In genomic region chr1:206556748-206557635, GRCh38 we compare ENCODE assay signal across 9 cellular contexts. TPM values are rescaled to one million over a fixed set of nuclear protein-coding genes. Genes with fewer than 3 reads are reported as not detected.
A peak's percentile ranks its signal among the peaks of the same experiment; 100 is the strongest.
DNase-seq lines count a peak whose midpoint lies in the region; ATAC-seq and TF ChIP-seq lines count a peak whose summit lies in the region.
"Had no signal": no experiment of that assay in that cellular context is flagged by ENCODE, and none has a peak within 500 bp of the region (broad histone marks: within the 10 kb centered on the region; RNA-seq: fewer than 3 reads in every experiment).

No MANE protein-coding gene starts in this region.

- DNase-seq in CMK (ENCODE audit: low read depth): peak; percentile 88
- peak; percentile 90 for DNase-seq in KBM-7
- DNase-seq in SK-MEL-5 (ENCODE audit: low read depth, low spot score): peak; percentile 17
- DNase-seq in activated naive CD4-positive, alpha-beta T cell treated with Interleukin-2 at 50 U/mL for 16 hours: peak; percentile 88
- peak; percentile 95 for DNase-seq in Right ventricle myocardium inferior (ENCODE audit: missing footprints)
- peak; percentile 47 to 68 (median 59) for DNase-seq in ovary
- peak; percentile 79 to 86 for DNase-seq in tibial artery

- no peaks in the 10 kb centered on the region for H3K9me3 ChIP-seq in ovary
- no peaks in the 10 kb centered on the region for H3K9me3 ChIP-seq in tibial artery

- in situ Hi-C loops in KBM-7 (cut with MboI; ENCODE audit: low pct_unique_long_range_greater_than_20kb, low sequenced_read_pairs): no loop called here
- in situ Hi-C loops in SK-MEL-5 (cut with HindIII; ENCODE audit: low pct_unique_long_range_greater_than_20kb, low sequenced_read_pairs): no loop called here

- no peak for TF ChIP-seq POLR2A in ovary (IDR thresholded peaks at IDR 0.05)

- peak; percentile 54 for ATAC-seq in GM21447 (IDR thresholded peaks at IDR 0.05; ENCODE audit: unreplicated experiment)
- ATAC-seq in Right ventricle myocardium inferior: peak; percentile 81

- intact Hi-C loops in Right ventricle myocardium inferior (cut with DNase I) (no loop called here), ovary (cut with DNase I) (no loop called here), tibial artery (cut with DNase I; ENCODE audit: low total_unique reads) (no loop called here)

- peak overlapping the region; percentile 60 for H3K4me3 ChIP-seq in ovary
- H3K4me3 ChIP-seq in tibial artery: peak overlapping the region; percentile 49 to 57

- TF ChIP-seq CTCF in ovary (IDR thresholded peaks at IDR 0.05) (no peak), tibial artery (IDR thresholded peaks at IDR 0.05) (no peak)

- no peak for TF ChIP-seq EP300 in ovary (IDR thresholded peaks at IDR 0.05)

- 1 to 2% (median 2%) methylated on average over 36 to 67 of the region's 67 CpGs for WGBS in ovary, 3 donors

- H3K27me3 ChIP-seq in ovary (no peaks in the 10 kb centered on the region), tibial artery (no peaks in the 10 kb centered on the region)

- H3K36me3 ChIP-seq in ovary (no peaks in the 10 kb centered on the region), tibial artery (no peaks in the 10 kb centered on the region)

- H3K27ac ChIP-seq in ovary: no peak overlapping the region
- H3K27ac ChIP-seq in tibial artery: peak overlapping the region; percentile 16 to 42
- H3K27ac ChIP-seq: epithelial cell of prostate had no signal

- peaks cover 6% of the 10 kb centered on the region for H3K4me1 ChIP-seq in ovary (ENCODE audit: insufficient read depth)
- peaks cover 0 to 29% (median 19%) of the 10 kb centered on the region in 4 donors for H3K4me1 ChIP-seq in tibial artery

RNA-seq across cellular contexts. Expression of gene RASSF5, which starts 49.7 kb away (rescaled TPM):
- total RNA-seq in SK-MEL-5 (2014; rRNA removed; shearing (Covaris generic)): 0.56 and 0.58 TPM in 2 replicates
- 1.6 and 4.1 TPM in 2 replicates for polyA plus RNA-seq in SK-MEL-5 (2015; cell fraction: cytosol; rRNA removed)
- polyA plus RNA-seq in SK-MEL-5 (2015; cell fraction: nucleus; rRNA removed): 1.0 and 1.3 TPM in 2 replicates
- 5.3 TPM for total RNA-seq in Right ventricle myocardium inferior
- 10 to 100 TPM in 1 of 7 donors, 1 to 10 TPM in 6; 1.9 to 11.8 (median 5.3) TPM for total RNA-seq in ovary
- 1 to 10 TPM; 1.8 to 9.0 TPM for polyA plus RNA-seq in ovary

RNA-seq across cellular contexts. Expression of gene EIF2D, which starts 55.3 kb away (rescaled TPM):
- total RNA-seq in SK-MEL-5 (2014; rRNA removed; shearing (Covaris generic)): 57.8 and 58.7 TPM in 2 replicates
- 48.9 and 60.0 TPM in 2 replicates for polyA plus RNA-seq in SK-MEL-5 (2015; cell fraction: cytosol; rRNA removed)
- 94.1 and 109 TPM in 2 replicates for polyA plus RNA-seq in SK-MEL-5 (2015; cell fraction: nucleus; rRNA removed)
- total RNA-seq in Right ventricle myocardium inferior (26.0 TPM), ovary (10 to 100 TPM; 46.4 to 72.8 (median 53.5) TPM)
- polyA plus RNA-seq in ovary: 10 to 100 TPM; 63.4 to 90.0 TPM

Comparison
In these comparisons a context has a peak if more than half of its experiments do, and no peak if none do; other contexts are left out.
1. DNase-seq: peak in every context shown above with its lines; median percentile 95 in Right ventricle myocardium inferior; 90 in KBM-7; 88 in CMK; 88 in activated naive CD4-positive, alpha-beta T cell treated with Interleukin-2 at 50 U/mL for 16 hours; 82 in tibial artery; 59 in ovary; 17 in SK-MEL-5.
2. H3K27ac ChIP-seq: peak in tibial artery (2 of 2); none in ovary (0 of 2).